ENCODE assay signal across 1 cellular context in the genomic region with DNA sequence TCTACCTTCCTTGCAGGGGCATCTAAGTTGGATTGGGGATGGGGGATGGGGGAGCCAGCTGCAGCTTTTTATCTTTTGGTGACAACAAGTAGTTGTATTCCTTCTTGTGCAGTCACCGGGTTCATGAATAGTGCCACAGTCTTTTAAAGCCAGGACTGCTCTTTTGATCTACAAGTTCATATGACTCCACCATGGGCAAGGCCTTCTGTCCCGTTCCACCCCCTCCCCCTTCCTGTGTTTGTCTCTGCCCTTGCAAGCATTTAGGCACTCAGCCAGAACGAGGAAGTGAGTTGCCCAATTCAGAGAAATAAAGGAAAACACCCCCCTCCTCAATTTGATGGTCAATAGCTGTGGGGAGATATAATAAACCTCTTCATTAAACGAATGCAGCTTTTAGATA.
TF ChIP-seq lines count a peak whose summit lies in the region.

No MANE protein-coding gene starts in this region.

TF ChIP-seq in endothelial cell of umbilical vein, 7 proteins besides CTCF, POLR2A, EP300 and RAD21 (continued from another document):
- TF ChIP-seq JUN (IDR thresholded peaks at IDR 0.05; ENCODE audit: borderline replicate concordance, insufficient read depth, insufficient read length, low read depth), result no peak
